Comparison of ENCODE assay signal across 10 cellular contexts in the genomic region with DNA sequence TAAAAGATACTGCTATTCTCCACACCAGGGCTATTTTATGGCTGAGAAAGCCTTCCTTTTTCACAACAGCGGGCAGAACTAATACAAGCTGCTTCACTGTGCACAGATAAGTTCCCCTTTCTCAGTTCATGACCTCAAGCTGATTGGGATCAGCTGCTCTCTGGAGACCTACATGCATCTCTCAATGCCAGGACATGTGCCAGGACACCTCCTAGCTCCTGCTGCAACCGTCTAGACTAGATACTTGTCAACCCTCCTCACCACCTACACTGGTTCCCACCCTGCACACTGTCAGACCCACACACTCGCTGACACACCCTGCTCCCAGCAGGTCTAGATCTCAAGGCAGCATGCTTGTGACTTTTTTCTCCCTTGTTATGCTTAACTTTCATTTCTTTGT. TPM values are rescaled to one million over a fixed set of nuclear protein-coding genes. Genes with fewer than 3 reads are reported as not detected.
A peak's percentile ranks its signal among the peaks of the same experiment; 100 is the strongest.
DNase-seq lines count a peak whose midpoint lies in the region; ATAC-seq and TF ChIP-seq lines count a peak whose summit lies in the region.
"Had no signal": no experiment of that assay in that cellular context is flagged by ENCODE, and none has a peak within 500 bp of the region (broad histone marks: within the 10 kb centered on the region; RNA-seq: fewer than 3 reads in every experiment).

No MANE protein-coding gene starts in this region.

- H3K27me3 Mint-ChIP-seq in T-helper 17 cell = no peaks in the 10 kb centered on the region

- peak overlapping the region; percentile 49 for H3K27ac Mint-ChIP-seq in T-helper 17 cell

- peaks cover 7% of the 10 kb centered on the region for H3K36me3 Mint-ChIP-seq in T-helper 17 cell (ENCODE audit: low read depth)
- H3K36me3 Mint-ChIP-seq: immature natural killer cell had no signal

- H3K4me1 ChIP-seq in cardiac muscle cell (ENCODE audit: low read depth) = peaks cover 7% of the 10 kb centered on the region
- H3K4me1 ChIP-seq in right atrium auricular region = no peaks in the 10 kb centered on the region
- H3K4me1 ChIP-seq in prostate gland (replicated peaks) = no peaks in the 10 kb centered on the region
- H3K4me1 ChIP-seq: psoas muscle had no signal

- CTCF ChIA-PET in RWPE1 (lab: Yijun Ruan, JAX) = interaction anchor here (0.6 to 1.4 kb wide), 2 partner anchors 11 to 282 kb away, joined by 4 to 6 read pairs; no protein-coding TSS in a partner anchor

- no peak for TF ChIP-seq POLR2A in GM18505 (IDR thresholded peaks at IDR 0.05; ENCODE audit: borderline replicate concordance, extremely low read depth, insufficient read depth, insufficient read length)
- TF ChIP-seq POLR2A in prostate gland (IDR thresholded peaks at IDR 0.05) = no peak

- H3K4me3 Mint-ChIP-seq in T-helper 17 cell = no peak overlapping the region
- H3K4me3 Mint-ChIP-seq: immature natural killer cell had no signal

- H3K4me3 ChIP-seq in cardiac muscle cell = no peak overlapping the region
- H3K4me3 ChIP-seq in right atrium auricular region = no peak overlapping the region
- no peak overlapping the region for H3K4me3 ChIP-seq in prostate gland
- H3K4me3 ChIP-seq: psoas muscle had no signal

- TF ChIP-seq CTCF in cardiac muscle cell (IDR thresholded peaks at IDR 0.05; ENCODE audit: low read depth, low read length) = no peak
- no peak for TF ChIP-seq CTCF in right atrium auricular region (IDR thresholded peaks at IDR 0.05)
- TF ChIP-seq CTCF in prostate gland (IDR thresholded peaks at IDR 0.05) = no peak
- TF ChIP-seq CTCF in RWPE1 (conservative IDR thresholded peaks at IDR 0.05; ENCODE audit: low read depth) = no peak

- H3K9me3 ChIP-seq in cardiac muscle cell (ENCODE audit: low read depth) = no peaks in the 10 kb centered on the region
- no peaks in the 10 kb centered on the region for H3K9me3 ChIP-seq in right atrium auricular region
- H3K9me3 ChIP-seq in T-helper 17 cell (ENCODE audit: control insufficient read depth, low read length, poor library complexity, severe bottlenecking) = no peaks in the 10 kb centered on the region
- H3K9me3 ChIP-seq in prostate gland = no peaks in the 10 kb centered on the region
- H3K9me3 ChIP-seq: psoas muscle had no signal

- H3K36me3 ChIP-seq in cardiac muscle cell = no peaks in the 10 kb centered on the region
- H3K36me3 ChIP-seq in right atrium auricular region = no peaks in the 10 kb centered on the region
- no peaks in the 10 kb centered on the region for H3K36me3 ChIP-seq in prostate gland

- H3K4me1 Mint-ChIP-seq in T-helper 17 cell = peaks cover 4% of the 10 kb centered on the region
- H3K4me1 Mint-ChIP-seq: immature natural killer cell had no signal

- H3K27me3 ChIP-seq in cardiac muscle cell (no peaks in the 10 kb centered on the region), right atrium auricular region (no peaks in the 10 kb centered on the region), prostate gland (replicated peaks; ENCODE audit: insufficient read depth) (no peaks in the 10 kb centered on the region)

- ATAC-seq in HG03060 (IDR thresholded peaks at IDR 0.05; ENCODE audit: low read depth, unreplicated experiment) (peak; percentile 56), T-helper 17 cell (no peak), GM18505 (IDR thresholded peaks at IDR 0.05; ENCODE audit: unreplicated experiment) (no peak)
- ATAC-seq: psoas muscle had no signal

- no peak for DNase-seq in cardiac muscle cell (ENCODE audit: low read depth in 1 of 2, low spot score in 1 of 2)
- DNase-seq in right atrium auricular region (ENCODE audit: low spot score) = no peak
- DNase-seq in T-helper 17 cell = no peak
- DNase-seq in prostate gland (ENCODE audit: low spot score) = no peak
- no peak for DNase-seq in NCI-H2029 (lab: John Stamatoyannopoulos, UW)
- DNase-seq in RWPE1 (ENCODE audit: low spot score) = no peak
- DNase-seq: immature natural killer cell, psoas muscle had no signal

- 57% methylated on average over 3 of the region's 3 CpGs for WGBS in prostate gland

- intact Hi-C loops in prostate gland (cut with DNase I) = no loop called here

- peak overlapping the region; percentile 36 for H3K27ac ChIP-seq in cardiac muscle cell
- H3K27ac ChIP-seq in right atrium auricular region = no peak overlapping the region
- H3K27ac ChIP-seq in prostate gland = no peak overlapping the region
- H3K27ac ChIP-seq in RWPE1 = no peak overlapping the region
- H3K27ac ChIP-seq: psoas muscle had no signal

- POLR2A ChIA-PET in RWPE1 (lab: Yijun Ruan, JAX; ENCODE audit: low non-redundant PET) = no interaction called here

RNA-seq across cellular contexts. Expression of gene STARD4, which starts 39.8 kb away (rescaled TPM):
- total RNA-seq in cardiac muscle cell (72.1 and 118 TPM in 2 replicates), right atrium auricular region (10 to 100 TPM; 11.8 to 16.4 TPM), T-helper 17 cell (10 to 100 TPM; 18.8 to 29.9 TPM), prostate gland (10 to 100 TPM; 12.1 to 13.4 TPM)
- 65.8 and 97.8 TPM in 2 replicates for polyA plus RNA-seq in cardiac muscle cell
